ENCODE assay signal across 1 cellular context in the genomic region with DNA sequence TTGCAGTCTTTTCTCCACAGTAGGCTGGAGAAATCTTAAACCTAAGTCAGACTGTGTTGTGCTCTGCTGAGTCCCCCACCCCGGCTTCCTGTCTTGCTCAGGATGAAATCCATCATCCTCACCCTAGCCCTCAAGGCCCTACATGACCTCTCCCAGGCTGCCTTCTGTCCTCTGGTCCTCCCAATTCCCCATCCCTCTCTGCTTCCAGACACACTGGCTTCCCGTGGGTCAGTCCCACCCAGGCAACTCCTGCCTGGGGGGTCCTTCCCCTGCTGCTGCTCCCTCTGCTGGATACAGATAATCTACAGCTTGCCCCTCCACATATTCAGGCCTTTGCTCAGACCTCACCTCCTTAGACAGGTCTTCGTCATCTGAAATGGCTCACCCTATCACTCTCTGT.
TF ChIP-seq lines count a peak whose summit lies in the region.

No MANE protein-coding gene starts in this region.

TF ChIP-seq in H1, 55 proteins besides CTCF, POLR2A, EP300 and RAD21 (continued from another document):
- no peak for TF ChIP-seq SRF (IDR thresholded peaks at IDR 0.05; ENCODE audit: low read depth, low read length)
- no peak for TF ChIP-seq JUN (IDR thresholded peaks at IDR 0.05; ENCODE audit: low read depth, low read length)
- TF ChIP-seq GTF2F1 (IDR thresholded peaks at IDR 0.05; ENCODE audit: borderline replicate concordance, low read depth, low read length), result no peak
- no peak for TF ChIP-seq NRF1 (IDR thresholded peaks at IDR 0.05; ENCODE audit: low read depth, low read length)
- no peak for TF ChIP-seq BRCA1 (IDR thresholded peaks at IDR 0.05; ENCODE audit: low read depth, low read length)
- TF ChIP-seq, protein P1, sequence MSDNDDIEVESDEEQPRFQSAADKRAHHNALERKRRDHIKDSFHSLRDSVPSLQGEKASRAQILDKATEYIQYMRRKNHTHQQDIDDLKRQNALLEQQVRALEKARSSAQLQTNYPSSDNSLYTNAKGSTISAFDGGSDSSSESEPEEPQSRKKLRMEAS (IDR thresholded peaks at IDR 0.05), result no peak
- TF ChIP-seq JUND (IDR thresholded peaks at IDR 0.05; ENCODE audit: low read length), result no peak
